ENCODE assay signal across 32 cellular contexts in the genomic region with DNA sequence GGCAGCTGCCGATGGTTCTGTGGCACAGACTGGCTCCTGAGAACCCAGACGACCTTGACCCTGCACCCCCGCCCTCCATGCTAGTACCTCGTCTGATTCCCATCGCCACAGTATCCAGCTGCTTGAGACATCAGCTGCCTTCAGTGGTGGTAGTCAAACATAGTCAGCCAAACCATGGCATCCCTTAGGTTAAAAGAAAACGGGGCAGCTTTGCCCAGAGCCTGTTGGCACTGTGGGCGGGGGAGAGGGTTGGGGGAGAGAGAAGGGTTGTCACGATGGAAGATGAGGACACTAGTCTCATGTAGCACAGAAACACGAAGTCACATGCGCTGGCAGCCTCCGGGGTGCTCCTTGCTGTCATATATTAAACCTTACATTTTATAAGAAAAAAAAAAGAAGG. TPM values are rescaled to one million over a fixed set of nuclear protein-coding genes. Genes with fewer than 3 reads are reported as not detected.
"Had no signal": no experiment of that assay in that cellular context is flagged by ENCODE, and none has a peak within 500 bp of the region (broad histone marks: within the 10 kb centered on the region; RNA-seq: fewer than 3 reads in every experiment).

No MANE protein-coding gene starts in this region.

- H3K27me3 ChIP-seq: thyroid gland had no signal

- H3K9me3 ChIP-seq: pancreas, prostate gland, right atrium auricular region, thoracic aorta, thyroid gland, upper lobe of left lung had no signal

- DNase-seq: naive B cell; naive thymus-derived CD8-positive, alpha-beta T cell; nephron progenitor cell; occipital lobe; spleen; stimulated activated CD4-positive, alpha-beta T cell treated with anti-CD3 and anti-CD28 coated beads, Interleukin-12 subunit alpha, Interleukin-12 subunit beta, amount 100 ng/mL, for 4 hours; stimulated activated CD4-positive, alpha-beta T cell treated with anti-CD3 and anti-CD28 coated beads, Interleukin-1b, Interleukin-23, amount 100 ng/mL, for 48 hours; stimulated activated CD4-positive, alpha-beta T cell treated with anti-CD3 and anti-CD28 coated beads, Interleukin-4, amount 100 ng/mL, for 1 hour; stimulated activated CD4-positive, alpha-beta T cell treated with anti-CD3 and anti-CD28 coated beads, Interleukin-4, amount 100 ng/mL, for 4 hours; stimulated activated CD8-positive, alpha-beta memory T cell treated with anti-CD3 and anti-CD28 coated beads, Interleukin-4, amount 100 ng/mL, for 48 hours; stimulated activated naive CD4-positive, alpha-beta T cell; stimulated activated naive CD8-positive, alpha-beta T cell treated with anti-CD3 and anti-CD28 coated beads, Interleukin-15, amount 100 ng/mL, for 72 hours; stimulated activated naive CD8-positive, alpha-beta T cell treated with anti-CD3 and anti-CD28 coated beads, Interleukin-15, Interleukin-2, amounts not matched to agents 100 U/mL and 50 U/mL, for 24 hours; substantia nigra; upper lobe of left lung had no signal

- H3K4me3 ChIP-seq: neural progenitor cell, right atrium auricular region, smooth muscle cell, thyroid gland had no signal

- H3K9ac ChIP-seq: neural progenitor cell had no signal

- H2AFZ ChIP-seq: neural progenitor cell had no signal

- H3K4me1 ChIP-seq: prostate gland had no signal

- ATAC-seq: naive thymus-derived CD8-positive, alpha-beta T cell; natural killer cell treated with Interleukin-12 subunit alpha and Interleukin-12 subunit beta and Interleukin-15 and Interleukin-18, amount 100 ng/mL, for 72 hours; sciatic nerve; stimulated activated naive CD8-positive, alpha-beta T cell treated with anti-CD3 and anti-CD28 coated beads, Interleukin-15, Interleukin-2, amounts not matched to agents 100 U/mL and 50 U/mL, for 24 hours had no signal

- FAIRE-seq: pancreas, urothelium cell line had no signal

- H3K4me2 ChIP-seq: neural progenitor cell, smooth muscle cell had no signal

- H3K27ac ChIP-seq: neural progenitor cell, pancreas, prostate gland, right atrium auricular region, skin epidermis, spleen, thoracic aorta, thyroid gland, tibial nerve, upper lobe of left lung had no signal

- H3K36me3 ChIP-seq: neural progenitor cell, pancreas, prostate gland, right atrium auricular region, spleen, thoracic aorta, thyroid gland, tibial nerve, upper lobe of left lung had no signal

RNA-seq across cellular contexts. Expression of a gene that starts 1.0 kb away (rescaled TPM):
- total RNA-seq: naive thymus-derived CD8-positive, alpha-beta T cell; natural killer cell treated with Interleukin-12 subunit alpha and Interleukin-12 subunit beta and Interleukin-15 and Interleukin-18, amount 100 ng/mL, for 72 hours; osteocyte; posterior vena cava; pulmonary artery endothelial cell; sciatic nerve; smooth muscle cell had no signal
- polyA plus RNA-seq: naive thymus-derived CD8-positive, alpha-beta T cell; smooth muscle cell had no signal

RNA-seq across cellular contexts. Expression of a gene that starts 14.9 kb away (rescaled TPM):
- total RNA-seq: naive thymus-derived CD8-positive, alpha-beta T cell; natural killer cell treated with Interleukin-12 subunit alpha and Interleukin-12 subunit beta and Interleukin-15 and Interleukin-18, amount 100 ng/mL, for 72 hours; occipital lobe; osteocyte; posterior vena cava; prostate gland; pulmonary artery endothelial cell; right atrium auricular region; sciatic nerve; smooth muscle cell; temporal lobe; thoracic aorta; thyroid gland; tibial nerve; upper lobe of left lung; ureter had no signal
- polyA plus RNA-seq: naive thymus-derived CD8-positive, alpha-beta T cell; pancreas; smooth muscle cell had no signal
